19 cellular contexts compared by ENCODE assay signal in genomic region chr5:127906562-127907204, GRCh38.
DNase-seq lines count a peak whose midpoint lies in the region; ATAC-seq lines count a peak whose summit lies in the region.
"Had no signal": no experiment of that assay in that cellular context is flagged by ENCODE, and none has a peak within 500 bp of the region (broad histone marks: within the 10 kb centered on the region; RNA-seq: fewer than 3 reads in every experiment).

No MANE protein-coding gene starts in this region.

- no peak for DNase-seq in activated CD8-positive, alpha-beta memory T cell treated with anti-CD3 and anti-CD28 coated beads, Interleukin-2, amount 50 U/mL, for 48 hours
- DNase-seq in NCI-H2196 (lab: John Stamatoyannopoulos, UW; ENCODE audit: unreplicated experiment) (no peak), right cardiac atrium (no peak)
- DNase-seq: activated CD4-positive, alpha-beta T cell treated with anti-CD3 and anti-CD28 coated beads for 4 hours; activated gamma-delta T cell treated with Interleukin-2 at 50 U/mL for 16 hours; dermis blood vessel endothelial cell; HFFc6; lower lobe of right lung; NCI-H1048; NCI-H1930; NCI-H345; nucleus accumbens had no signal

- H3K27me3 ChIP-seq in right cardiac atrium (ENCODE audit: control insufficient read depth, insufficient read depth), result no peaks in the 10 kb centered on the region
- H3K27me3 ChIP-seq: BLaER1 treated with 17β-estradiol and CSF1 and Interleukin-3, amounts not matched to agents 10 nM and 100 nM; cardiac muscle cell had no signal

- no peak overlapping the region for H3K4me3 ChIP-seq in right cardiac atrium (ENCODE audit: low read length)
- H3K4me3 ChIP-seq: BLaER1 treated with 17β-estradiol and CSF1 and Interleukin-3, amounts not matched to agents 10 nM and 100 nM; cardiac muscle cell; lower lobe of right lung had no signal

- H3K27ac ChIP-seq in right cardiac atrium (ENCODE audit: low read length), result no peak overlapping the region
- H3K27ac ChIP-seq: BLaER1 treated with 17β-estradiol and CSF1 and Interleukin-3, amounts not matched to agents 10 nM and 100 nM; cardiac muscle cell; lower lobe of right lung had no signal

- H3K9me3 ChIP-seq in right cardiac atrium (ENCODE audit: control insufficient read depth, low read length), result no peaks in the 10 kb centered on the region
- H3K9me3 ChIP-seq: BLaER1 treated with 17β-estradiol and CSF1 and Interleukin-3, amounts not matched to agents 10 nM and 100 nM; lower lobe of right lung had no signal

- ATAC-seq in GM18511 (IDR thresholded peaks at IDR 0.05; ENCODE audit: unreplicated experiment), result peak; percentile 58
- ATAC-seq in GM19395 (IDR thresholded peaks at IDR 0.05; ENCODE audit: unreplicated experiment), result peak; percentile 51
- peak; percentile 56 for ATAC-seq in HG02610 (IDR thresholded peaks at IDR 0.05; ENCODE audit: unreplicated experiment)
- ATAC-seq in HG03460 (IDR thresholded peaks at IDR 0.05; ENCODE audit: unreplicated experiment), result peak; percentile 54
- no peak for ATAC-seq in GM21526 (IDR thresholded peaks at IDR 0.05; ENCODE audit: low FRiP score, unreplicated experiment)
- ATAC-seq in right cardiac atrium, result no peak
- ATAC-seq: lower lobe of right lung had no signal

- intact Hi-C loops in right cardiac atrium (cut with DNase I), result no loop called here

- no peaks in the 10 kb centered on the region for H3K4me1 ChIP-seq in right cardiac atrium (ENCODE audit: control insufficient read depth, insufficient read depth, low read length)
- H3K4me1 ChIP-seq: lower lobe of right lung had no signal

- 88% methylated on average over 2 of the region's 2 CpGs for WGBS in right cardiac atrium

Comparison
In these comparisons a context has a peak if more than half of its experiments do, and no peak if none do; other contexts are left out.
1. ATAC-seq: peak in GM18511 (single experiment), GM19395 (single experiment), HG02610 (single experiment) and HG03460 (single experiment); none in GM21526 (single experiment) and right cardiac atrium (0 of 2).